1 cellular context compared by ENCODE assay signal in genomic region chr20:62358728-62359490, GRCh38.
TF ChIP-seq lines count a peak whose summit lies in the region.

No MANE protein-coding gene starts in this region.

TF ChIP-seq in GM23338, 12 proteins besides CTCF, POLR2A, EP300 and RAD21 (continued from another document):
- TF ChIP-seq ZNF462 (CRISPR knock-in tag; IDR thresholded peaks at IDR 0.05) (no peak), EZH2phosphoT487 (IDR thresholded peaks at IDR 0.05; ENCODE audit: unreplicated experiment) (no peak)
